ENCODE assay signal across 8 cellular contexts in the genomic region with DNA sequence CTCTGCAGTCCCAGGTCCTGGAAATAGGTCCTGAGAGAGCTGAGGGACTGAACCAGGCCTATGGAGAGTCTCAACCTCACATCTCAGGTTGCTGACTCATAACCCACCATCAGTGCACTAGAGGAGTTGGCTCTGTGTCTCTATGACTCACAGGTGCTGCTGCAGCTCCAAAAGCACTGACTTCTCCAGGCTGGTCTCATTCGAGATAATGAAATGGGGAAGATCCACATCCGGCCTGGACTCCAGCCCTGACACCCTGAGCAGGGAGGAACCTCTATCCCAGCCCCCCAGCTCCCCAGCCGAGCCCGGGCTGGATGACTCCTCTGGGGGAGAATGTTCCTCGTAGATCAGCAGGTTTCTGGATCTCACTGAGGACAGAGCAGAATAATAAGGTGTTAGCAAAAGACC. TPM values are rescaled to one million over a fixed set of nuclear protein-coding genes. Genes with fewer than 3 reads are reported as not detected.
A peak's percentile ranks its signal among the peaks of the same experiment; 100 is the strongest.
DNase-seq lines count a peak whose midpoint lies in the region; ATAC-seq and TF ChIP-seq lines count a peak whose summit lies in the region.

No MANE protein-coding gene starts in this region.

- H3K4me1 ChIP-seq in adipocyte (ENCODE audit: control insufficient read depth, insufficient read depth, low read length) (peaks cover 55% of the 10 kb centered on the region), osteoblast (ENCODE audit: insufficient read depth, low read length) (peaks cover 76% of the 10 kb centered on the region), suprapubic skin (peaks cover 16% of the 10 kb centered on the region)

- peak overlapping the region; percentile 44 for H3K9ac ChIP-seq in adipocyte (ENCODE audit: low read length)

- H3K27ac ChIP-seq in osteoblast (ENCODE audit: low read depth, low read length) (peak overlapping the region; percentile 99), suprapubic skin (no peak overlapping the region)

- H3K27me3 ChIP-seq in adipocyte (replicated peaks; ENCODE audit: control insufficient read depth, insufficient read depth, low read length) (no peaks in the 10 kb centered on the region), osteoblast (ENCODE audit: insufficient read depth, low read length) (no peaks in the 10 kb centered on the region), suprapubic skin (no peaks in the 10 kb centered on the region)

- no peak for TF ChIP-seq EP300 in suprapubic skin (IDR thresholded peaks at IDR 0.05)

- DNase-seq in GM04503 (ENCODE audit: low read depth), result peak; percentile 99
- DNase-seq in adipocyte (ENCODE audit: low read depth), result peak; percentile 79
- DNase-seq in osteoblast (ENCODE audit: insufficient read length, low spot score, missing footprints), result peak; percentile 95
- DNase-seq in suprapubic skin (ENCODE audit: low spot score in 2 of 2), result no peak
- no peak for DNase-seq in amygdala (lab: John Stamatoyannopoulos, UW)
- no peak for DNase-seq in ureter (ENCODE audit: low spot score)

- WGBS in suprapubic skin, result 86% methylated on average over 5 of the region's 5 CpGs

- H3K9me3 ChIP-seq in adipocyte (ENCODE audit: control insufficient read depth, low read length) (peaks cover 10% of the 10 kb centered on the region), osteoblast (ENCODE audit: low read depth, low read length) (no peaks in the 10 kb centered on the region), suprapubic skin (no peaks in the 10 kb centered on the region)

- H3K79me2 ChIP-seq in osteoblast (ENCODE audit: insufficient read depth, low read length), result peaks cover 12% of the 10 kb centered on the region

- H3K4me2 ChIP-seq in osteoblast (ENCODE audit: insufficient read depth, low read length), result peak overlapping the region; percentile 57

- TF ChIP-seq POLR2A in suprapubic skin (IDR thresholded peaks at IDR 0.05), result no peak

- ATAC-seq in GM21367 (IDR thresholded peaks at IDR 0.05; ENCODE audit: unreplicated experiment) (peak; percentile 82), HG03469 (IDR thresholded peaks at IDR 0.05; ENCODE audit: unreplicated experiment) (peak; percentile 93)

- no peaks in the 10 kb centered on the region for H4K20me1 ChIP-seq in osteoblast (ENCODE audit: insufficient read depth, low read length)

- H3K36me3 ChIP-seq in adipocyte (ENCODE audit: control insufficient read depth, insufficient read depth, low read length, severe bottlenecking), result peaks cover 53% of the 10 kb centered on the region
- peaks cover 73% of the 10 kb centered on the region for H3K36me3 ChIP-seq in osteoblast (ENCODE audit: insufficient read depth, low read length)
- peaks cover 70% of the 10 kb centered on the region for H3K36me3 ChIP-seq in suprapubic skin

- no peak overlapping the region for H3K4me3 ChIP-seq in adipocyte (ENCODE audit: low read length)
- peak overlapping the region; percentile 29 for H3K4me3 ChIP-seq in osteoblast (ENCODE audit: insufficient read depth, low read length)
- H3K4me3 ChIP-seq in suprapubic skin, result no peak overlapping the region

- no peak overlapping the region for H2AFZ ChIP-seq in osteoblast (ENCODE audit: low read length)

- TF ChIP-seq CTCF in osteoblast (IDR thresholded peaks at IDR 0.05; ENCODE audit: extremely low read depth, low read depth, low read length) (no peak), suprapubic skin (IDR thresholded peaks at IDR 0.05) (no peak)

RNA-seq across cellular contexts. Expression of gene DGKI, which starts 35.5 kb away (rescaled TPM):
- 19.2 and 23.3 TPM in 2 replicates for total RNA-seq in osteoblast
- 1 to 10 TPM in 3 of 4 donors, under 1 TPM in 1; 0.42 to 6.2 (median 2.0) TPM for total RNA-seq in suprapubic skin
- total RNA-seq in ureter, result 3.3 TPM

Comparison
In these comparisons a context has a peak if more than half of its experiments do, and no peak if none do; other contexts are left out.
1. DNase-seq: peak in GM04503 (single experiment), adipocyte (single experiment) and osteoblast (single experiment); none in suprapubic skin (0 of 2), amygdala (0 of 56) and ureter (single experiment).